ENCODE assay signal across 30 cellular contexts in the genomic region with DNA sequence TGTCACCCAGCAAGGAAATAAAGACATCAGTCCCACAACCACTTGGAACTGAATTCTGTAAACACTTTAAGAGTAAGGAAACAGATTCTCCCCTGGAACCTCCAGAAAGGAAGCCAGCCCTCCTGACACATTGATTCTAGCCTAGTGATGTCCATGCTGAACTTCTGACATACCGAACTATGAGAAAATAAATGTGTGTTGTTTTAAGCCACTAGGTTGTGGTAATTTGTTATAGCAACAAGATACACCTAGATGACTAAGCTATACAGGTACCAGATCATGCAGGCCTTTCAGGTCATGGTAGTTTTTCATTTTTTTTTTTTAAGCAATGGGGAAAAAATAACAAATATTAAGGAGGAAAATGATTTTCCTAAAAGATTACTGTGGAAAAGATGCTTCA. TPM values are rescaled to one million over a fixed set of nuclear protein-coding genes. Genes with fewer than 3 reads are reported as not detected.
"Had no signal": no experiment of that assay in that cellular context is flagged by ENCODE, and none has a peak within 500 bp of the region (broad histone marks: within the 10 kb centered on the region; RNA-seq: fewer than 3 reads in every experiment).

No MANE protein-coding gene starts in this region.

- DNase-seq: activated CD4-positive, alpha-beta memory T cell treated with anti-CD3 and anti-CD28 coated beads, Interleukin-2, amount 10 ng/mL, durations not matched to agents 7 days and 5 days; activated CD4-positive, alpha-beta T cell treated with anti-CD3 and anti-CD28 coated beads for 1 hour; activated CD4-positive, alpha-beta T cell treated with anti-CD3 and anti-CD28 coated beads for 4 hours; activated CD4-positive, alpha-beta T cell treated with anti-CD3 and anti-CD28 coated beads, Interleukin-2, amount 10 ng/mL, durations not matched to agents 7 days and 5 days; activated CD4-positive, alpha-beta T cell treated with anti-CD3 and anti-CD28 coated beads, Interleukin-2, amount 50 U/mL, for 4 hours; activated CD4-positive, CD25-positive, alpha-beta regulatory T cell; activated CD8-positive, alpha-beta memory T cell treated with anti-CD3 and anti-CD28 coated beads, Interleukin-2, amount 50 U/mL, for 48 hours; activated gamma-delta T cell; activated naive CD4-positive, alpha-beta T cell; activated naive CD4-positive, alpha-beta T cell treated with anti-CD3 and anti-CD28 coated beads, Interleukin-2, amount 10 ng/mL, durations not matched to agents 7 days and 5 days; activated naive CD8-positive, alpha-beta T cell treated with anti-CD3 and anti-CD28 coated beads, Interleukin-2, amount 10 ng/mL, durations not matched to agents 7 days and 5 days; activated T-cell treated with anti-CD3 and anti-CD28 coated beads for 4 hours; activated T-cell treated with anti-CD3 and anti-CD28 coated beads, Interleukin-2, amount 50 U/mL, for 24 hours; activated T-cell treated with anti-CD3 and anti-CD28 coated beads, Interleukin-2, amount 50 U/mL, for 72 hours; caudate nucleus; cortex of kidney; dermis blood vessel endothelial cell; effector CD4-positive, alpha-beta T cell; effector memory CD8-positive, alpha-beta T cell; erythroblast; foreskin melanocyte; T-helper 1 cell; T-helper 17 cell had no signal

- H3K27me3 ChIP-seq: ascending aorta, esophagus muscularis mucosa, gastroesophageal sphincter had no signal

- ATAC-seq: activated naive CD4-positive, alpha-beta T cell treated with anti-CD3 and anti-CD28 coated beads, Interleukin-2, amount 50 U/mL, for 72 hours; activated T-cell treated with anti-CD3 and anti-CD28 coated beads, Interleukin-2, amount 50 U/mL, for 72 hours; effector memory CD8-positive, alpha-beta T cell; gastroesophageal sphincter; T-helper 17 cell had no signal

- H3K4me1 Mint-ChIP-seq: activated CD4-positive, alpha-beta memory T cell treated with anti-CD3 and anti-CD28 coated beads, Interleukin-2, amount 10 ng/mL, durations not matched to agents 7 days and 5 days; activated CD4-positive, alpha-beta T cell treated with anti-CD3 and anti-CD28 coated beads, Interleukin-2, amount 10 ng/mL, durations not matched to agents 7 days and 5 days; activated naive CD4-positive, alpha-beta T cell treated with anti-CD3 and anti-CD28 coated beads, Interleukin-2, amount 10 ng/mL, durations not matched to agents 7 days and 5 days; activated naive CD8-positive, alpha-beta T cell treated with anti-CD3 and anti-CD28 coated beads, Interleukin-2, amount 10 ng/mL, durations not matched to agents 7 days and 5 days; T-helper 17 cell had no signal

- H3K4me3 Mint-ChIP-seq: activated CD4-positive, alpha-beta memory T cell treated with anti-CD3 and anti-CD28 coated beads, Interleukin-2, amount 10 ng/mL, durations not matched to agents 7 days and 5 days; activated CD4-positive, alpha-beta T cell treated with anti-CD3 and anti-CD28 coated beads, Interleukin-2, amount 10 ng/mL, durations not matched to agents 7 days and 5 days; activated naive CD4-positive, alpha-beta T cell treated with anti-CD3 and anti-CD28 coated beads, Interleukin-2, amount 10 ng/mL, durations not matched to agents 7 days and 5 days; activated naive CD8-positive, alpha-beta T cell treated with anti-CD3 and anti-CD28 coated beads, Interleukin-2, amount 10 ng/mL, durations not matched to agents 7 days and 5 days; activated T-cell treated with anti-CD3 and anti-CD28 coated beads, Interleukin-2, amount 50 U/mL, for 24 hours; activated T-cell treated with anti-CD3 and anti-CD28 coated beads, Interleukin-2, amount 50 U/mL, for 72 hours; brain; effector memory CD8-positive, alpha-beta T cell; T-helper 17 cell had no signal

- H3K9me3 ChIP-seq: ascending aorta, esophagus muscularis mucosa, gastroesophageal sphincter had no signal

- H3K4me3 ChIP-seq: ascending aorta, esophagus muscularis mucosa, gastroesophageal sphincter had no signal

- H3K36me3 Mint-ChIP-seq: activated naive CD4-positive, alpha-beta T cell treated with anti-CD3 and anti-CD28 coated beads, Interleukin-2, amount 10 ng/mL, durations not matched to agents 7 days and 5 days; activated naive CD4-positive, alpha-beta T cell treated with anti-CD3 and anti-CD28 coated beads, Interleukin-2, amount 50 U/mL, for 72 hours; activated naive CD8-positive, alpha-beta T cell treated with anti-CD3 and anti-CD28 coated beads, Interleukin-2, amount 10 ng/mL, durations not matched to agents 7 days and 5 days; brain had no signal

- H3K27ac Mint-ChIP-seq: activated CD4-positive, alpha-beta memory T cell treated with anti-CD3 and anti-CD28 coated beads, Interleukin-2, amount 10 ng/mL, durations not matched to agents 7 days and 5 days; activated CD4-positive, alpha-beta T cell treated with anti-CD3 and anti-CD28 coated beads, Interleukin-2, amount 10 ng/mL, durations not matched to agents 7 days and 5 days; activated naive CD4-positive, alpha-beta T cell treated with anti-CD3 and anti-CD28 coated beads, Interleukin-2, amount 10 ng/mL, durations not matched to agents 7 days and 5 days; activated naive CD4-positive, alpha-beta T cell treated with anti-CD3 and anti-CD28 coated beads, Interleukin-2, amount 50 U/mL, for 72 hours; activated naive CD8-positive, alpha-beta T cell treated with anti-CD3 and anti-CD28 coated beads, Interleukin-2, amount 10 ng/mL, durations not matched to agents 7 days and 5 days; activated T-cell treated with anti-CD3 and anti-CD28 coated beads, Interleukin-2, amount 50 U/mL, for 24 hours; activated T-cell treated with anti-CD3 and anti-CD28 coated beads, Interleukin-2, amount 50 U/mL, for 72 hours; brain; effector memory CD8-positive, alpha-beta T cell; T-helper 17 cell had no signal

- H3K4me1 ChIP-seq: ascending aorta, esophagus muscularis mucosa, gastroesophageal sphincter had no signal

- H3K27me3 Mint-ChIP-seq: activated CD4-positive, alpha-beta memory T cell treated with anti-CD3 and anti-CD28 coated beads, Interleukin-2, amount 10 ng/mL, durations not matched to agents 7 days and 5 days; activated CD4-positive, alpha-beta T cell treated with anti-CD3 and anti-CD28 coated beads, Interleukin-2, amount 10 ng/mL, durations not matched to agents 7 days and 5 days; activated naive CD4-positive, alpha-beta T cell treated with anti-CD3 and anti-CD28 coated beads, Interleukin-2, amount 10 ng/mL, durations not matched to agents 7 days and 5 days; activated naive CD8-positive, alpha-beta T cell treated with anti-CD3 and anti-CD28 coated beads, Interleukin-2, amount 10 ng/mL, durations not matched to agents 7 days and 5 days; activated T-cell treated with anti-CD3 and anti-CD28 coated beads, Interleukin-2, amount 50 U/mL, for 24 hours; brain; effector memory CD8-positive, alpha-beta T cell; T-helper 17 cell had no signal

- H3K36me3 ChIP-seq: ascending aorta, esophagus muscularis mucosa, gastroesophageal sphincter had no signal

- H3K9me3 Mint-ChIP-seq: activated CD4-positive, alpha-beta memory T cell treated with anti-CD3 and anti-CD28 coated beads, Interleukin-2, amount 10 ng/mL, durations not matched to agents 7 days and 5 days; activated CD4-positive, alpha-beta T cell treated with anti-CD3 and anti-CD28 coated beads, Interleukin-2, amount 10 ng/mL, durations not matched to agents 7 days and 5 days; activated naive CD4-positive, alpha-beta T cell treated with anti-CD3 and anti-CD28 coated beads, Interleukin-2, amount 10 ng/mL, durations not matched to agents 7 days and 5 days; activated T-cell treated with anti-CD3 and anti-CD28 coated beads, Interleukin-2, amount 50 U/mL, for 24 hours had no signal

- H3K27ac ChIP-seq: ascending aorta, esophagus muscularis mucosa, gastroesophageal sphincter had no signal

RNA-seq across cellular contexts. Expression of a gene that starts 37.6 kb away (rescaled TPM):
- total RNA-seq: activated CD4-positive, alpha-beta memory T cell treated with anti-CD3 and anti-CD28 coated beads, Interleukin-2, amount 10 ng/mL, durations not matched to agents 7 days and 5 days; activated CD4-positive, alpha-beta T cell treated with anti-CD3 and anti-CD28 coated beads, Interleukin-2, amount 10 ng/mL, durations not matched to agents 7 days and 5 days; activated naive CD4-positive, alpha-beta T cell treated with anti-CD3 and anti-CD28 coated beads, Interleukin-2, amount 50 U/mL, for 72 hours; activated naive CD8-positive, alpha-beta T cell treated with anti-CD3 and anti-CD28 coated beads, Interleukin-2, amount 10 ng/mL, durations not matched to agents 7 days and 5 days; activated T-cell treated with anti-CD3 and anti-CD28 coated beads, Interleukin-2, amount 50 U/mL, for 72 hours; ascending aorta; chondrocyte; dermis blood vessel endothelial cell; glomerular endothelial cell; T-helper 17 cell had no signal
